20 cellular contexts compared by ENCODE assay signal in genomic region chr22:35918466-35918865, GRCh38.
DNase-seq lines count a peak whose midpoint lies in the region; ATAC-seq and TF ChIP-seq lines count a peak whose summit lies in the region.
"Had no signal": no experiment of that assay in that cellular context is flagged by ENCODE, and none has a peak within 500 bp of the region (broad histone marks: within the 10 kb centered on the region; RNA-seq: fewer than 3 reads in every experiment).

No MANE protein-coding gene starts in this region.

- WGBS in H9 (ENCODE audit: extremely low coverage, insufficient read length, low lambda C conversion rate), result no CpG with 5 or more reads among the region's 3 CpGs

- no peak overlapping the region for H3K14ac ChIP-seq in H9 (ENCODE audit: insufficient read depth, low read length)

- H3K27me3 Mint-ChIP-seq in H9 (ENCODE audit: low read depth), result no peaks in the 10 kb centered on the region

- H2BK12ac ChIP-seq in H9 (ENCODE audit: insufficient read length, low read depth, low read length), result no peak overlapping the region

- H3K4me3 ChIP-seq in DOHH2 (ENCODE audit: low read length), result no peak overlapping the region
- H3K4me3 ChIP-seq: breast epithelium had no signal

- peaks cover 6% of the 10 kb centered on the region; the same call in 1 of the 2 replicates for H3K36me3 ChIP-seq in DOHH2 (ENCODE audit: control insufficient read depth, low read length)
- H3K36me3 ChIP-seq: breast epithelium had no signal

- H3K4me2 ChIP-seq in DOHH2 (ENCODE audit: low read length), result peak overlapping the region; percentile 7
- no peak overlapping the region for H3K4me2 ChIP-seq in H9 (ENCODE audit: insufficient read depth, insufficient read length, low read length)

- H3K23ac ChIP-seq in H9 (ENCODE audit: insufficient read length, low read depth, low read length), result no peak overlapping the region

- H4K20me1 ChIP-seq in DOHH2 (ENCODE audit: control insufficient read depth, insufficient read depth, low read depth, low read length), result no peaks in the 10 kb centered on the region
- no peaks in the 10 kb centered on the region for H4K20me1 ChIP-seq in H9 (ENCODE audit: control insufficient read depth, insufficient read depth, insufficient read length)

- H2AK5ac ChIP-seq in H9 (ENCODE audit: insufficient read length, low read length), result no peak overlapping the region

- no peaks in the 10 kb centered on the region for H3K36me3 Mint-ChIP-seq in H9 (ENCODE audit: insufficient read depth in 1 of 3, low read depth in 3 of 3)
- H3K36me3 Mint-ChIP-seq: stimulated activated memory B cell treated with anti-CD40 and anti-IgM and Interleukin-4, amounts not matched to agents 10 μg/mL and 1 μg/mL and 100 μg/mL, for 72 hours had no signal

- H3K4me3 Mint-ChIP-seq in H9, result no peak overlapping the region
- H3K4me3 Mint-ChIP-seq: stimulated activated memory B cell treated with anti-CD40 and anti-IgM and Interleukin-4, amounts not matched to agents 10 μg/mL and 1 μg/mL and 100 μg/mL, for 72 hours had no signal

- peaks cover 12% of the 10 kb centered on the region for H3F3A ChIP-seq in DOHH2 (ENCODE audit: control insufficient read depth, insufficient read depth)

- no peak overlapping the region for H3K56ac ChIP-seq in H9 (ENCODE audit: insufficient read length, low read depth, low read length)

- no peaks in the 10 kb centered on the region for H3K9me3 ChIP-seq in DOHH2 (ENCODE audit: control insufficient read depth, insufficient read depth, low read length)
- no peaks in the 10 kb centered on the region for H3K9me3 ChIP-seq in H9 (ENCODE audit: control insufficient read depth, low read depth, low read length)
- H3K9me3 ChIP-seq: breast epithelium had no signal

- H3K4ac ChIP-seq in H9 (ENCODE audit: low read depth, low read length), result no peak overlapping the region

- H3T11ph ChIP-seq in H9 (ENCODE audit: low read length), result no peak overlapping the region

- H4K91ac ChIP-seq in H9 (ENCODE audit: insufficient read length, low read depth, low read length), result no peak overlapping the region

- no peak overlapping the region for H2BK120ac ChIP-seq in H9 (ENCODE audit: low read depth, low read length, poor library complexity, severe bottlenecking)

- no peaks in the 10 kb centered on the region for H3K9me3 Mint-ChIP-seq in H9
- H3K9me3 Mint-ChIP-seq: stimulated activated memory B cell treated with anti-CD40 and anti-IgM and Interleukin-4, amounts not matched to agents 10 μg/mL and 1 μg/mL and 100 μg/mL, for 72 hours had no signal

- no peak overlapping the region for H4K8ac ChIP-seq in H9 (replicated peaks; ENCODE audit: insufficient read length, low read depth, low read length)

- H3K4me1 ChIP-seq in DOHH2 (ENCODE audit: control insufficient read depth, low read length), result peaks cover 99% of the 10 kb centered on the region
- H3K4me1 ChIP-seq in H9 (ENCODE audit: insufficient read depth, low read length), result peaks cover 13% of the 10 kb centered on the region

- no peak overlapping the region for H2BK15ac ChIP-seq in H9 (ENCODE audit: low read depth, low read length)

- H2BK5ac ChIP-seq in H9 (ENCODE audit: insufficient read length, low read length), result no peak overlapping the region

- TF ChIP-seq CTCF in DOHH2 (IDR thresholded peaks at IDR 0.05; ENCODE audit: low read depth, low read length, poor library complexity, severe bottlenecking), result no peak
- no peak for TF ChIP-seq CTCF in H9 (conservative IDR thresholded peaks at IDR 0.05)

- H3K27me3 ChIP-seq in DOHH2 (ENCODE audit: control insufficient read depth, low read length), result no peaks in the 10 kb centered on the region
- no peaks in the 10 kb centered on the region for H3K27me3 ChIP-seq in H9 (ENCODE audit: insufficient read depth, low read length)
- H3K27me3 ChIP-seq: breast epithelium had no signal

- no peak for ATAC-seq in HG03439 (IDR thresholded peaks at IDR 0.05; ENCODE audit: unreplicated experiment)
- ATAC-seq: esophagus mucosa; PC-3; stimulated activated memory B cell treated with anti-CD40 and anti-IgM and Interleukin-4, amounts not matched to agents 10 μg/mL and 1 μg/mL and 100 μg/mL, for 72 hours had no signal

- H3K23me2 ChIP-seq in H9 (ENCODE audit: insufficient read length, low read depth, low read length, poor library complexity, severe bottlenecking), result no peaks in the 10 kb centered on the region

- H3K4me1 Mint-ChIP-seq in H9, result peaks cover 43 to 48% of the 10 kb centered on the region in 2 experiments

- no peak overlapping the region for H2AFZ ChIP-seq in H9 (ENCODE audit: low read length)

- peaks cover 96% of the 10 kb centered on the region for H3K79me2 ChIP-seq in DOHH2 (ENCODE audit: control insufficient read depth, low read length)
- H3K79me2 ChIP-seq in H9 (ENCODE audit: insufficient read depth, low read length), result peaks cover 10% of the 10 kb centered on the region; the same call in 1 of the 2 replicates

- H3K79me1 ChIP-seq in H9 (ENCODE audit: insufficient read depth, low read depth, low read length, poor library complexity, severe bottlenecking), result no peaks in the 10 kb centered on the region

- no peak overlapping the region for H3K27ac Mint-ChIP-seq in H9
- H3K27ac Mint-ChIP-seq: stimulated activated memory B cell treated with anti-CD40 and anti-IgM and Interleukin-4, amounts not matched to agents 10 μg/mL and 1 μg/mL and 100 μg/mL, for 72 hours had no signal

- no peak overlapping the region for H4K5ac ChIP-seq in H9 (ENCODE audit: insufficient read length, low read depth, low read length)

- H3K9me2 ChIP-seq in DOHH2 (replicated peaks; ENCODE audit: control insufficient read depth, low read length), result no peaks in the 10 kb centered on the region

- H3K27ac ChIP-seq in DOHH2 (ENCODE audit: low read depth, low read length) (peak overlapping the region; percentile 95), H9 (ENCODE audit: insufficient read length, low read depth, low read length) (no peak overlapping the region)
- H3K27ac ChIP-seq: HL-60 had no signal

- DNase-seq in NCI-H69 (lab: John Stamatoyannopoulos, UW), result peak; percentile 41
- DNase-seq in fibroblast of peridontal ligament (ENCODE audit: extremely low read depth), result peak; percentile 73
- peak; percentile 11 for DNase-seq in retina
- no peak for DNase-seq in NCI-H1930 (lab: John Stamatoyannopoulos, UW)
- DNase-seq in H9, result no peak
- no peak for DNase-seq in NCI-H226
- DNase-seq: activated CD4-positive, CD25-positive, alpha-beta regulatory T cell; EL; kidney glomerular epithelial cell; mesendoderm; NCI-H1048; NCI-H526 treated with DMSO at 0.1 percent for 48 hours; PC-3; stimulated activated CD4-positive, alpha-beta T cell treated with anti-CD3 and anti-CD28 coated beads, Interleukin-15, amount 100 ng/mL, for 24 hours had no signal

- no peak overlapping the region for H2BK20ac ChIP-seq in H9 (ENCODE audit: low read depth, low read length, poor library complexity, severe bottlenecking)

- H3K18ac ChIP-seq in H9 (ENCODE audit: insufficient read length, low read depth, low read length), result no peak overlapping the region

- no peak overlapping the region for H3K9ac ChIP-seq in H9 (ENCODE audit: extremely low read depth, insufficient read length, low read length)

Comparison
In these comparisons a context has a peak if more than half of its experiments do, and no peak if none do; other contexts are left out.
1. DNase-seq: peak in NCI-H69 (single experiment), fibroblast of peridontal ligament (single experiment) and retina (single experiment); none in NCI-H1930 (0 of 2), H9 (single experiment) and NCI-H226 (single experiment).